Comparison of ENCODE assay signal across 1 cellular context in the genomic region with DNA sequence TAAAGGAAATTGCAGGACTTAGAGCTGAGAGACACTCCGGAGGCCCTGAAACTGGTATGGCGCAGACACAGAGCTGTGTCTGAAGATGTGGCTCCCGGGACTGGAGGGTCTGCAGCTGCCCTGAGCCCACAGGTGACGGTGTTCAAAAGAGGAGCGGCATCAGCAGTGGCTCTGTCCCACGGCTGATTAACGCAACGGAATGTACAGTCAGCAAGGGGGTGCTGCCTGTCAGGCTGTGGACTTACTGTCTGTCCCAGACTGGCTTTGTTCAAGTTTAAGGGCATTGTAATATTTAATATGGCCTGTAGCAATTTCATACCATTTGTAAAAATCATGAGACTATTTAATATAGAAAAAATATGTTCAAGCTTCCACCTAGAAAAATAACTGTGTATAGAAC.
TF ChIP-seq lines count a peak whose summit lies in the region.

No MANE protein-coding gene starts in this region.

TF ChIP-seq in GM12878, 131 proteins besides CTCF, POLR2A, EP300 and RAD21:
- TF ChIP-seq IRF4 (IDR thresholded peaks at IDR 0.05; ENCODE audit: low read depth, low read length), result no peak
- TF ChIP-seq, protein P1, sequence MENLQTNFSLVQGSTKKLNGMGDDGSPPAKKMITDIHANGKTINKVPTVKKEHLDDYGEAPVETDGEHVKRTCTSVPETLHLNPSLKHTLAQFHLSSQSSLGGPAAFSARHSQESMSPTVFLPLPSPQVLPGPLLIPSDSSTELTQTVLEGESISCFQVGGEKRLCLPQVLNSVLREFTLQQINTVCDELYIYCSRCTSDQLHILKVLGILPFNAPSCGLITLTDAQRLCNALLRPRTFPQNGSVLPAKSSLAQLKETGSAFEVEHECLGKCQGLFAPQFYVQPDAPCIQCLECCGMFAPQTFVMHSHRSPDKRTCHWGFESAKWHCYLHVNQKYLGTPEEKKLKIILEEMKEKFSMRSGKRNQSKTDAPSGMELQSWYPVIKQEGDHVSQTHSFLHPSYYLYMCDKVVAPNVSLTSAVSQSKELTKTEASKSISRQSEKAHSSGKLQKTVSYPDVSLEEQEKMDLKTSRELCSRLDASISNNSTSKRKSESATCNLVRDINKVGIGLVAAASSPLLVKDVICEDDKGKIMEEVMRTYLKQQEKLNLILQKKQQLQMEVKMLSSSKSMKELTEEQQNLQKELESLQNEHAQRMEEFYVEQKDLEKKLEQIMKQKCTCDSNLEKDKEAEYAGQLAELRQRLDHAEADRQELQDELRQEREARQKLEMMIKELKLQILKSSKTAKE (IDR thresholded peaks at IDR 0.05; ENCODE audit: low read depth, poor library complexity, severe bottlenecking), result no peak
- TF ChIP-seq CBFB (IDR thresholded peaks at IDR 0.05; ENCODE audit: low read depth), result no peak
- TF ChIP-seq MTA2 (IDR thresholded peaks at IDR 0.05; ENCODE audit: low read depth), result no peak
- TF ChIP-seq JUNB (IDR thresholded peaks at IDR 0.05), result no peak
- TF ChIP-seq, protein P2, sequence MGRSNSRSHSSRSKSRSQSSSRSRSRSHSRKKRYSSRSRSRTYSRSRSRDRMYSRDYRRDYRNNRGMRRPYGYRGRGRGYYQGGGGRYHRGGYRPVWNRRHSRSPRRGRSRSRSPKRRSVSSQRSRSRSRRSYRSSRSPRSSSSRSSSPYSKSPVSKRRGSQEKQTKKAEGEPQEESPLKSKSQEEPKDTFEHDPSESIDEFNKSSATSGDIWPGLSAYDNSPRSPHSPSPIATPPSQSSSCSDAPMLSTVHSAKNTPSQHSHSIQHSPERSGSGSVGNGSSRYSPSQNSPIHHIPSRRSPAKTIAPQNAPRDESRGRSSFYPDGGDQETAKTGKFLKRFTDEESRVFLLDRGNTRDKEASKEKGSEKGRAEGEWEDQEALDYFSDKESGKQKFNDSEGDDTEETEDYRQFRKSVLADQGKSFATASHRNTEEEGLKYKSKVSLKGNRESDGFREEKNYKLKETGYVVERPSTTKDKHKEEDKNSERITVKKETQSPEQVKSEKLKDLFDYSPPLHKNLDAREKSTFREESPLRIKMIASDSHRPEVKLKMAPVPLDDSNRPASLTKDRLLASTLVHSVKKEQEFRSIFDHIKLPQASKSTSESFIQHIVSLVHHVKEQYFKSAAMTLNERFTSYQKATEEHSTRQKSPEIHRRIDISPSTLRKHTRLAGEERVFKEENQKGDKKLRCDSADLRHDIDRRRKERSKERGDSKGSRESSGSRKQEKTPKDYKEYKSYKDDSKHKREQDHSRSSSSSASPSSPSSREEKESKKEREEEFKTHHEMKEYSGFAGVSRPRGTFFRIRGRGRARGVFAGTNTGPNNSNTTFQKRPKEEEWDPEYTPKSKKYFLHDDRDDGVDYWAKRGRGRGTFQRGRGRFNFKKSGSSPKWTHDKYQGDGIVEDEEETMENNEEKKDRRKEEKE (IDR thresholded peaks at IDR 0.05), result no peak
- TF ChIP-seq SPI1 (IDR thresholded peaks at IDR 0.05; ENCODE audit: borderline replicate concordance, insufficient read depth, low read depth, low read length), result no peak
- TF ChIP-seq SMC3 (IDR thresholded peaks at IDR 0.05; ENCODE audit: borderline replicate concordance, low read length), result no peak
- TF ChIP-seq, protein P3, sequence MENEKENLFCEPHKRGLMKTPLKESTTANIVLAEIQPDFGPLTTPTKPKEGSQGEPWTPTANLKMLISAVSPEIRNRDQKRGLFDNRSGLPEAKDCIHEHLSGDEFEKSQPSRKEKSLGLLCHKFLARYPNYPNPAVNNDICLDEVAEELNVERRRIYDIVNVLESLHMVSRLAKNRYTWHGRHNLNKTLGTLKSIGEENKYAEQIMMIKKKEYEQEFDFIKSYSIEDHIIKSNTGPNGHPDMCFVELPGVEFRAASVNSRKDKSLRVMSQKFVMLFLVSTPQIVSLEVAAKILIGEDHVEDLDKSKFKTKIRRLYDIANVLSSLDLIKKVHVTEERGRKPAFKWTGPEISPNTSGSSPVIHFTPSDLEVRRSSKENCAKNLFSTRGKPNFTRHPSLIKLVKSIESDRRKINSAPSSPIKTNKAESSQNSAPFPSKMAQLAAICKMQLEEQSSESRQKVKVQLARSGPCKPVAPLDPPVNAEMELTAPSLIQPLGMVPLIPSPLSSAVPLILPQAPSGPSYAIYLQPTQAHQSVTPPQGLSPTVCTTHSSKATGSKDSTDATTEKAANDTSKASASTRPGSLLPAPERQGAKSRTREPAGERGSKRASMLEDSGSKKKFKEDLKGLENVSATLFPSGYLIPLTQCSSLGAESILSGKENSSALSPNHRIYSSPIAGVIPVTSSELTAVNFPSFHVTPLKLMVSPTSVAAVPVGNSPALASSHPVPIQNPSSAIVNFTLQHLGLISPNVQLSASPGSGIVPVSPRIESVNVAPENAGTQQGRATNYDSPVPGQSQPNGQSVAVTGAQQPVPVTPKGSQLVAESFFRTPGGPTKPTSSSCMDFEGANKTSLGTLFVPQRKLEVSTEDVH (IDR thresholded peaks at IDR 0.05; ENCODE audit: low read depth, partially characterized antibody), result no peak
- TF ChIP-seq, protein P4, sequence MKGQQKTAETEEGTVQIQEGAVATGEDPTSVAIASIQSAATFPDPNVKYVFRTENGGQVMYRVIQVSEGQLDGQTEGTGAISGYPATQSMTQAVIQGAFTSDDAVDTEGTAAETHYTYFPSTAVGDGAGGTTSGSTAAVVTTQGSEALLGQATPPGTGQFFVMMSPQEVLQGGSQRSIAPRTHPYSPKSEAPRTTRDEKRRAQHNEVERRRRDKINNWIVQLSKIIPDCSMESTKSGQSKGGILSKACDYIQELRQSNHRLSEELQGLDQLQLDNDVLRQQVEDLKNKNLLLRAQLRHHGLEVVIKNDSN (IDR thresholded peaks at IDR 0.05; ENCODE audit: borderline replicate concordance, extremely low read length, insufficient read depth, low read depth, low read length), result no peak
- no peak for TF ChIP-seq SMAD5 (IDR thresholded peaks at IDR 0.05; ENCODE audit: low read depth)
- TF ChIP-seq TAF1 (IDR thresholded peaks at IDR 0.05; ENCODE audit: borderline replicate concordance, low read depth, low read length), result no peak
- TF ChIP-seq HDGF (IDR thresholded peaks at IDR 0.05), result no peak
- TF ChIP-seq, protein P5, sequence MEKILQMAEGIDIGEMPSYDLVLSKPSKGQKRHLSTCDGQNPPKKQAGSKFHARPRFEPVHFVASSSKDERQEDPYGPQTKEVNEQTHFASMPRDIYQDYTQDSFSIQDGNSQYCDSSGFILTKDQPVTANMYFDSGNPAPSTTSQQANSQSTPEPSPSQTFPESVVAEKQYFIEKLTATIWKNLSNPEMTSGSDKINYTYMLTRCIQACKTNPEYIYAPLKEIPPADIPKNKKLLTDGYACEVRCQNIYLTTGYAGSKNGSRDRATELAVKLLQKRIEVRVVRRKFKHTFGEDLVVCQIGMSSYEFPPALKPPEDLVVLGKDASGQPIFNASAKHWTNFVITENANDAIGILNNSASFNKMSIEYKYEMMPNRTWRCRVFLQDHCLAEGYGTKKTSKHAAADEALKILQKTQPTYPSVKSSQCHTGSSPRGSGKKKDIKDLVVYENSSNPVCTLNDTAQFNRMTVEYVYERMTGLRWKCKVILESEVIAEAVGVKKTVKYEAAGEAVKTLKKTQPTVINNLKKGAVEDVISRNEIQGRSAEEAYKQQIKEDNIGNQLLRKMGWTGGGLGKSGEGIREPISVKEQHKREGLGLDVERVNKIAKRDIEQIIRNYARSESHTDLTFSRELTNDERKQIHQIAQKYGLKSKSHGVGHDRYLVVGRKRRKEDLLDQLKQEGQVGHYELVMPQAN (conservative IDR thresholded peaks at IDR 0.05), result no peak
- TF ChIP-seq DPF2 (IDR thresholded peaks at IDR 0.05), result no peak
